ENCODE assay signal across 8 cellular contexts in the genomic region with DNA sequence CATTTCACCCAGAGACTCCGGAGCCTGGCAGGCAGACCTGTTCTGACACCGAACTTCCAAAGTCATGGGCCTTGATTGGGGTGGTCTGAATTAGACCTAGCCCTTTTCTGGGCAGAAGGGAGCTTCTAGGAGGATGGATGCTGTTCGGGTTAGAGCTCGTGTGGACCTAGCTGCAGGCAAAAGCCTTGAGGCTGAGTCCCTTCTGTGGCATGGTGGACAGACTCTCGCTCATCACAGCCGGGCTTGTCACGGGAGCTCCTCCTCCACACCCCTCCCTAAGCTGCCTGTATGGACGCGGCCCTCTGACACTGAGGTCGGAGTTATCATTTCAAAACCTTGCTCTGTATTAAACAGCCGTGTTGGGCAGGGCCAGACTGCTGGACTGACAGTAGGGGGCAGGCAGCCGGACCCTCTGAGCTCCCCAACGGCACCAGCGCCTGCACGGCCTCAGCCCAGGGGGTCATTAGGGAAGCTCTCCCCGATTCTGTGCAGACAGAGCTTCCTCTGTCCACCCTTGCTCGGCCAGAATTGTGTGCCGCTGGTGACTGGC. TPM values are rescaled to one million over a fixed set of nuclear protein-coding genes. Genes with fewer than 3 reads are reported as not detected.
A peak's percentile ranks its signal among the peaks of the same experiment; 100 is the strongest.
DNase-seq lines count a peak whose midpoint lies in the region; ATAC-seq and TF ChIP-seq lines count a peak whose summit lies in the region.

No MANE protein-coding gene starts in this region.

- POLR2A ChIA-PET in OCI-LY7 (lab: Charles Lee), result interaction anchor here (0.5 to 4.0 kb wide), 12 partner anchors 11 to 189 kb away, joined by 3 to 29 read pairs (median 4); partner anchors contain the start of genes KCP and TNPO3

- BruUV-seq in OCI-LY7 (replicated peaks; lab: Mats Ljungman, UMichigan), result no TSS peak

- H3K9me3 ChIP-seq in OCI-LY7 (ENCODE audit: low read length), result no peaks in the 10 kb centered on the region

- H2AFZ ChIP-seq in OCI-LY7 (ENCODE audit: low read length), result peak overlapping the region; percentile 80; the same call in 1 of the 2 replicates

- peaks cover 41% of the 10 kb centered on the region for H3K4me1 ChIP-seq in OCI-LY7 (ENCODE audit: insufficient read depth, low read length, poor library complexity, severe bottlenecking)

- no peaks in the 10 kb centered on the region for H3K9me2 ChIP-seq in OCI-LY7 (ENCODE audit: insufficient read depth, low read length)

- peak overlapping the region; percentile 75 to 76 for H3K27ac Mint-ChIP-seq in natural killer cell treated with Interleukin-12 subunit alpha and Interleukin-12 subunit beta and Interleukin-15 and Interleukin-18, amount 100 ng/mL, for 72 hours

- TF ChIP-seq CTCF in OCI-LY7 (conservative IDR thresholded peaks at IDR 0.05; ENCODE audit: low read length), result peak; percentile 58

- H4K20me1 ChIP-seq in OCI-LY7 (ENCODE audit: insufficient read depth, low read length), result no peaks in the 10 kb centered on the region

- peak overlapping the region; percentile 75 for H3K27ac ChIP-seq in OCI-LY7 (ENCODE audit: low read depth, low read length, poor library complexity, severe bottlenecking)

- peak overlapping the region; percentile 85 for H3K4me2 ChIP-seq in OCI-LY7 (ENCODE audit: low read length)

- no peaks in the 10 kb centered on the region for H3K36me3 Mint-ChIP-seq in natural killer cell treated with Interleukin-12 subunit alpha and Interleukin-12 subunit beta and Interleukin-15 and Interleukin-18, amount 100 ng/mL, for 72 hours

- intact Hi-C loops in OCI-LY7 (cut with micrococcal nuclease; ENCODE audit: unreplicated experiment) (loop anchor here (1.0 kb wide), 2 partner anchors 15 to 69 kb away; no protein-coding TSS in a partner anchor), left colon (cut with DNase I, micrococcal nuclease) (no loop called here)

- CTCF ChIA-PET in OCI-LY7 (lab: Charles Lee; ENCODE audit: unreplicated experiment), result interaction anchor here (0.6 to 2.9 kb wide), 7 partner anchors 9 to 522 kb away, joined by 3 to 11 read pairs (median 4); partner anchors contain the start of gene ATP6V1F

- ATAC-seq in GM18502 (IDR thresholded peaks at IDR 0.05; ENCODE audit: poor library complexity, unreplicated experiment), result peak; percentile 19
- peak; percentile 27 for ATAC-seq in HG02571 (IDR thresholded peaks at IDR 0.05; ENCODE audit: unreplicated experiment)
- ATAC-seq in natural killer cell treated with Interleukin-12 subunit alpha and Interleukin-12 subunit beta and Interleukin-15 and Interleukin-18, amount 100 ng/mL, for 72 hours, result peak in 1 of 2 donors; percentile 51
- no peak for ATAC-seq in left colon

- no peaks in the 10 kb centered on the region for H3K36me3 ChIP-seq in OCI-LY7 (ENCODE audit: insufficient read depth, low read length)

- H3K4me3 ChIP-seq in OCI-LY7 (ENCODE audit: low read depth, low read length, poor library complexity, severe bottlenecking), result peak overlapping the region; percentile 60

- H3K4me1 Mint-ChIP-seq in natural killer cell treated with Interleukin-12 subunit alpha and Interleukin-12 subunit beta and Interleukin-15 and Interleukin-18, amount 100 ng/mL, for 72 hours (ENCODE audit: low read depth in 2 of 2), result peaks cover 30 to 32% of the 10 kb centered on the region in 2 donors

- DNase-seq in OCI-LY7 (ENCODE audit: low spot score) (peak; percentile 20), NCI-H748 treated with DMSO at 0.1 percent for 48 hours (lab: John Stamatoyannopoulos, UW) (no peak), EL (no peak), left colon (no peak)
- DNase-seq in natural killer cell treated with Interleukin-12 subunit alpha and Interleukin-12 subunit beta and Interleukin-15 and Interleukin-18, amount 100 ng/mL, for 72 hours (ENCODE audit: low spot score), result no peak
- DNase-seq in stimulated activated CD4-positive, alpha-beta T cell treated with anti-CD3 and anti-CD28 coated beads, Interleukin-2, amount 100 ng/mL, for 24 hours, result no peak

- peak overlapping the region; percentile 90 for H3K4me3 Mint-ChIP-seq in natural killer cell treated with Interleukin-12 subunit alpha and Interleukin-12 subunit beta and Interleukin-15 and Interleukin-18, amount 100 ng/mL, for 72 hours

- H3K27me3 Mint-ChIP-seq in natural killer cell treated with Interleukin-12 subunit alpha and Interleukin-12 subunit beta and Interleukin-15 and Interleukin-18, amount 100 ng/mL, for 72 hours, result peaks cover 4 to 8% of the 10 kb centered on the region in 2 donors

- no peaks in the 10 kb centered on the region for H3K9me3 Mint-ChIP-seq in natural killer cell treated with Interleukin-12 subunit alpha and Interleukin-12 subunit beta and Interleukin-15 and Interleukin-18, amount 100 ng/mL, for 72 hours

- no peaks in the 10 kb centered on the region for H3K79me2 ChIP-seq in OCI-LY7 (ENCODE audit: insufficient read depth, low read depth, low read length)

RNA-seq across cellular contexts. Expression of gene IRF5, which starts 2.2 kb away (rescaled TPM):
- total RNA-seq in OCI-LY7 (2014; rRNA removed; shearing (Covaris generic)), result 3.9 and 8.2 TPM in 2 replicates
- 15.8 and 21.9 TPM in 2 replicates for total RNA-seq in OCI-LY7 (2022)
- 10 to 100 TPM; 26.5 to 43.4 TPM for total RNA-seq in natural killer cell treated with Interleukin-12 subunit alpha and Interleukin-12 subunit beta and Interleukin-15 and Interleukin-18, amount 100 ng/mL, for 72 hours
- total RNA-seq in left colon, result 1 to 10 TPM; 6.6 to 8.5 TPM

RNA-seq across cellular contexts. Expression of gene KCP, which starts 29.4 kb away (rescaled TPM):
- 0.90 and 2.3 TPM in 2 replicates for total RNA-seq in OCI-LY7 (2014; rRNA removed; shearing (Covaris generic))
- total RNA-seq in OCI-LY7 (2022) (1.4 TPM in 2 replicates), left colon (1 to 10 TPM in 1 of 2 donors, under 1 TPM in 1; 0.81 to 1.6 TPM)
- 1 to 10 TPM in 1 of 2 donors, under 1 TPM in 1; 0.17 to 1.1 TPM for total RNA-seq in natural killer cell treated with Interleukin-12 subunit alpha and Interleukin-12 subunit beta and Interleukin-15 and Interleukin-18, amount 100 ng/mL, for 72 hours
